Comparison of ENCODE assay signal across 16 cellular contexts in genomic region chr2:24568492-24568891, GRCh38.
"Had no signal": no experiment of that assay in that cellular context is flagged by ENCODE, and none has a peak within 500 bp of the region (broad histone marks: within the 10 kb centered on the region; RNA-seq: fewer than 3 reads in every experiment).

No MANE protein-coding gene starts in this region.

- H3K9ac ChIP-seq: neural progenitor cell, parathyroid adenoma had no signal

- H3K4me2 ChIP-seq: neural progenitor cell had no signal

- H3K4me1 Mint-ChIP-seq: neural progenitor cell had no signal

- H3K27ac ChIP-seq: coronary artery, epithelial cell of prostate, gastroesophageal sphincter, neural progenitor cell, parathyroid adenoma, stomach, uterus had no signal

- H3K36me3 ChIP-seq: neural progenitor cell, uterus had no signal

- H3K4me3 ChIP-seq: coronary artery, gastroesophageal sphincter, neural progenitor cell, stomach, uterus had no signal

- H3K4me3 Mint-ChIP-seq: activated CD8-positive, alpha-beta T cell treated with anti-CD3 and anti-CD28 coated beads, Interleukin-2, amount 10 ng/mL, durations not matched to agents 7 days and 5 days; neural progenitor cell had no signal

- H2AFZ ChIP-seq: neural progenitor cell, parathyroid adenoma had no signal

- ATAC-seq: activated CD8-positive, alpha-beta T cell treated with anti-CD3 and anti-CD28 coated beads, Interleukin-2, amount 10 ng/mL, durations not matched to agents 7 days and 5 days; gastroesophageal sphincter; left ventricle myocardium superior had no signal

- H3K27me3 ChIP-seq: gastroesophageal sphincter, neural progenitor cell, stomach, uterus had no signal

- H3K4me1 ChIP-seq: neural progenitor cell had no signal

- H3K27ac Mint-ChIP-seq: activated CD8-positive, alpha-beta T cell treated with anti-CD3 and anti-CD28 coated beads, Interleukin-2, amount 10 ng/mL, durations not matched to agents 7 days and 5 days; neural progenitor cell had no signal

- H3K9me3 ChIP-seq: gastroesophageal sphincter, uterus had no signal

- DNase-seq: activated CD4-positive, alpha-beta T cell treated with anti-CD3 and anti-CD28 coated beads for 4 hours; activated CD8-positive, alpha-beta memory T cell treated with anti-CD3 and anti-CD28 coated beads, Interleukin-2, amount 50 U/mL, for 48 hours; activated CD8-positive, alpha-beta T cell treated with anti-CD3 and anti-CD28 coated beads, Interleukin-2, amount 10 ng/mL, durations not matched to agents 7 days and 5 days; activated naive CD4-positive, alpha-beta T cell treated with Interleukin-2 at 50 U/mL for 16 hours; effector CD8-positive, alpha-beta T cell; left ventricle myocardium superior; mesenchymal stem cell; retina; stimulated activated CD4-positive, alpha-beta T cell treated with anti-CD3 and anti-CD28 coated beads, Interleukin-4, amount 100 ng/mL, for 1 hour; stomach; uterus had no signal
